Comparison of ENCODE assay signal across 17 cellular contexts in the genomic region with DNA sequence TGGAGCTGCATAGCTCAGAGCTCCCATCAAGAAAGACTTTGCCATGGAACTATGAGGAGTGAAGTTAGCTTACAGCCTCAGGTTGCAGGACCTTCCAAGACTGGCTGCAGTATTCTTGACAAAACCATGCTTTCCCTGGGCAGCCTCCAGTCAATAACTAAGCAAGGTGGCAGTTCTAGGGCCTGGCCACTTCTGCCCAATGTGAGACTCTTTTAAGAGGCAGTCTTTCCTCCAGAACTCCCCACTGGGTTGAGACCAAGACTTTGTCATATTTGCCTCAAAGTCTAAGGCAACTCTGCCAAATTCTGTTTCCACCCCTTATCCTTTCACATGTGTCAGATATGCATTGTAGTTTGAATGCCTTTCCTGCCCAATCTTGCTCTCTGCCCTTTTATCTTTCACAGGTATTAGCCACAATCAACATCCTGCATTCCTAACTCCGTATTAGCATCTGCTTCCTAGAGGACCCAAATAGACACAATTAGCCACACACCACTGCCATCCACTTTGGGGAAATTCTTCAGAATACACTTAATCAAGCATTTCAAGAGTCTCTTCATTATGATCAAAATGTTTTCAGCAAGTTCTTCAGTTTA. TPM values are rescaled to one million over a fixed set of nuclear protein-coding genes. Genes with fewer than 3 reads are reported as not detected.
DNase-seq lines count a peak whose midpoint lies in the region; ATAC-seq and TF ChIP-seq lines count a peak whose summit lies in the region.
"Had no signal": no experiment of that assay in that cellular context is flagged by ENCODE, and none has a peak within 500 bp of the region (broad histone marks: within the 10 kb centered on the region; RNA-seq: fewer than 3 reads in every experiment).

No MANE protein-coding gene starts in this region.

- no peaks in the 10 kb centered on the region for H3K36me3 Mint-ChIP-seq in WTC11
- H3K36me3 Mint-ChIP-seq in osteocyte (ENCODE audit: unreplicated experiment): no peaks in the 10 kb centered on the region
- H3K36me3 Mint-ChIP-seq: CD4-positive, CD25-positive, alpha-beta regulatory T cell; CD8-positive, alpha-beta memory T cell had no signal

- H3K4me3 Mint-ChIP-seq in WTC11 (no peak overlapping the region), osteocyte (ENCODE audit: unreplicated experiment) (no peak overlapping the region)
- H3K4me3 Mint-ChIP-seq: CD4-positive, CD25-positive, alpha-beta regulatory T cell; CD8-positive, alpha-beta memory T cell; H9 had no signal

- H3K27me3 ChIP-seq in RWPE2 (ENCODE audit: insufficient read depth, poor library complexity, severe bottlenecking) (no peaks in the 10 kb centered on the region), foreskin keratinocyte (no peaks in the 10 kb centered on the region)
- H3K27me3 ChIP-seq: BE2C had no signal

- CTCF ChIA-PET in WTC11 (lab: Charles Lee): interaction anchor here (1.1 kb wide), 1 partner anchor 131 kb away, joined by 3 read pairs; no protein-coding TSS in a partner anchor

- no peaks in the 10 kb centered on the region for H3K36me3 ChIP-seq in RWPE2 (ENCODE audit: low read depth)
- H3K36me3 ChIP-seq: BE2C had no signal

- DNase-seq in RWPE2 (ENCODE audit: low spot score): no peak
- DNase-seq in WTC11 (ENCODE audit: low spot score): no peak
- peak; percentile 26 to 47 for DNase-seq in foreskin keratinocyte
- peak; percentile 59 for DNase-seq in osteocyte (ENCODE audit: extremely low spot score, unreplicated experiment)
- DNase-seq: ACHN; BE2C; C1 segment of cervical spinal cord; CD4-positive, CD25-positive, alpha-beta regulatory T cell; CD8-positive, alpha-beta memory T cell; COR-L47; DMS 273 treated with DMSO at 0.1 percent for 48 hours; DMS53; GDM1; H9 had no signal

- H3K27ac Mint-ChIP-seq in WTC11: peak overlapping the region; percentile 18; the same call in 1 of the 2 replicates
- H3K27ac Mint-ChIP-seq in osteocyte (ENCODE audit: unreplicated experiment): no peak overlapping the region
- H3K27ac Mint-ChIP-seq: CD4-positive, CD25-positive, alpha-beta regulatory T cell; CD8-positive, alpha-beta memory T cell; H9 had no signal

- H3K9me3 Mint-ChIP-seq in WTC11: no peaks in the 10 kb centered on the region
- H3K9me3 Mint-ChIP-seq in osteocyte (ENCODE audit: unreplicated experiment): peaks cover 4% of the 10 kb centered on the region

- no peaks in the 10 kb centered on the region for H3K4me1 ChIP-seq in RWPE2 (ENCODE audit: insufficient read depth, poor library complexity, severe bottlenecking)
- H3K4me1 ChIP-seq in foreskin keratinocyte: no peaks in the 10 kb centered on the region
- H3K4me1 ChIP-seq: BE2C had no signal

- no peak overlapping the region for H3K4me3 ChIP-seq in RWPE2 (ENCODE audit: severe bottlenecking)

- no peaks in the 10 kb centered on the region for H3K9me3 ChIP-seq in RWPE2 (ENCODE audit: severe bottlenecking)
- H3K9me3 ChIP-seq: BE2C had no signal

- TF ChIP-seq CTCF in RWPE2 (IDR thresholded peaks at IDR 0.05; ENCODE audit: poor library complexity, severe bottlenecking) (no peak), WTC11 (IDR thresholded peaks at IDR 0.05) (no peak), foreskin keratinocyte (conservative IDR thresholded peaks at IDR 0.05) (no peak), osteocyte (IDR thresholded peaks at IDR 0.05) (no peak)

- H3K27me3 Mint-ChIP-seq in WTC11 (ENCODE audit: low read depth): no peaks in the 10 kb centered on the region
- no peaks in the 10 kb centered on the region for H3K27me3 Mint-ChIP-seq in osteocyte (ENCODE audit: unreplicated experiment)
- H3K27me3 Mint-ChIP-seq: CD8-positive, alpha-beta memory T cell had no signal

- 0 out of 3 replicates have a peak, but pooled peaks have one; percentile 33 for ATAC-seq in RWPE2 (ENCODE audit: low read depth)
- ATAC-seq in WTC11: peak; percentile 56
- peak; percentile 57 for ATAC-seq in foreskin keratinocyte
- no peak for ATAC-seq in HG02678 (IDR thresholded peaks at IDR 0.05; ENCODE audit: unreplicated experiment)
- no peak for ATAC-seq in HG03460 (IDR thresholded peaks at IDR 0.05; ENCODE audit: unreplicated experiment)
- ATAC-seq in GM19324 (IDR thresholded peaks at IDR 0.05; ENCODE audit: low FRiP score, unreplicated experiment): no peak

- H3K27ac ChIP-seq in RWPE2 (ENCODE audit: poor library complexity, severe bottlenecking) (no peak overlapping the region), foreskin keratinocyte (no peak overlapping the region)

- H3K4me1 Mint-ChIP-seq in WTC11: peaks cover 11% of the 10 kb centered on the region
- H3K4me1 Mint-ChIP-seq in osteocyte (ENCODE audit: unreplicated experiment): no peaks in the 10 kb centered on the region
- H3K4me1 Mint-ChIP-seq: CD4-positive, CD25-positive, alpha-beta regulatory T cell; CD8-positive, alpha-beta memory T cell had no signal

- POLR2A ChIA-PET in WTC11 (lab: Charles Lee): no interaction called here

TF ChIP-seq in WTC11, 78 proteins besides CTCF, POLR2A, EP300 and RAD21:
- TF ChIP-seq, protein P1, sequence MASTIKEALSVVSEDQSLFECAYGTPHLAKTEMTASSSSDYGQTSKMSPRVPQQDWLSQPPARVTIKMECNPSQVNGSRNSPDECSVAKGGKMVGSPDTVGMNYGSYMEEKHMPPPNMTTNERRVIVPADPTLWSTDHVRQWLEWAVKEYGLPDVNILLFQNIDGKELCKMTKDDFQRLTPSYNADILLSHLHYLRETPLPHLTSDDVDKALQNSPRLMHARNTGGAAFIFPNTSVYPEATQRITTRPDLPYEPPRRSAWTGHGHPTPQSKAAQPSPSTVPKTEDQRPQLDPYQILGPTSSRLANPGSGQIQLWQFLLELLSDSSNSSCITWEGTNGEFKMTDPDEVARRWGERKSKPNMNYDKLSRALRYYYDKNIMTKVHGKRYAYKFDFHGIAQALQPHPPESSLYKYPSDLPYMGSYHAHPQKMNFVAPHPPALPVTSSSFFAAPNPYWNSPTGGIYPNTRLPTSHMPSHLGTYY (CRISPR knock-in tag; IDR thresholded peaks at IDR 0.05): no peak
- no peak for TF ChIP-seq ZNF263 (CRISPR knock-in tag; IDR thresholded peaks at IDR 0.05; ENCODE audit: low read depth)

RNA-seq across cellular contexts. Expression of gene SLC25A43, which starts 17.7 kb away (rescaled TPM):
- total RNA-seq in WTC11 (2021) (4.5 to 6.1 TPM (median 5.3 TPM) in 3 replicates), foreskin keratinocyte (20.3 and 22.0 TPM in 2 replicates), osteocyte (10.8 and 13.9 TPM in 2 replicates)
- polyA plus RNA-seq in foreskin keratinocyte: 13.9 TPM in 2 replicates

Comparison
In these comparisons a context has a peak if more than half of its experiments do, and no peak if none do; other contexts are left out.
1. ATAC-seq: peak in RWPE2 (single experiment), WTC11 (single experiment) and foreskin keratinocyte (single experiment); none in HG02678 (single experiment), HG03460 (single experiment) and GM19324 (single experiment).
2. DNase-seq: peak in foreskin keratinocyte (2 of 2) and osteocyte (single experiment); none in RWPE2 (single experiment) and WTC11 (single experiment).